8 cellular contexts compared by ENCODE assay signal in genomic region chr2:191678437-191679110, GRCh38. TPM values are rescaled to one million over a fixed set of nuclear protein-coding genes. Genes with fewer than 3 reads are reported as not detected.
A peak's percentile ranks its signal among the peaks of the same experiment; 100 is the strongest.
DNase-seq lines count a peak whose midpoint lies in the region; ATAC-seq and TF ChIP-seq lines count a peak whose summit lies in the region.

No MANE protein-coding gene starts in this region.

- H3K4me3 ChIP-seq in OCI-LY7 (ENCODE audit: low read depth, low read length, poor library complexity, severe bottlenecking) (peak overlapping the region; percentile 84), tibial nerve (peak overlapping the region; percentile 48 to 90 (median 74))

- 2 to 5% methylated on average over 40 of the region's 40 CpGs for WGBS in tibial nerve, 2 donors

- no peak for TF ChIP-seq POLR2A in tibial nerve (IDR thresholded peaks at IDR 0.05)

- H3K27me3 ChIP-seq in foreskin keratinocyte (no peaks in the 10 kb centered on the region), tibial nerve (no peaks in the 10 kb centered on the region)

- H3K36me3 ChIP-seq in OCI-LY7 (ENCODE audit: insufficient read depth, low read length), result peaks cover 30% of the 10 kb centered on the region
- peaks cover 0 to 12% (median 0%) of the 10 kb centered on the region in 3 donors for H3K36me3 ChIP-seq in tibial nerve

- peaks cover 5% of the 10 kb centered on the region; the same call in 1 of the 2 replicates for H4K20me1 ChIP-seq in OCI-LY7 (ENCODE audit: insufficient read depth, low read length)

- intact Hi-C loops in OCI-LY7 (cut with micrococcal nuclease; ENCODE audit: unreplicated experiment), result loop anchor here (2.0 to 5.0 kb wide), 4 partner anchors 62 to 1146 kb away; partner anchors contain the start of genes GLS, NAB1 and NEMP2

- peaks cover 37% of the 10 kb centered on the region; the same call in 1 of the 2 replicates for H3K79me2 ChIP-seq in OCI-LY7 (ENCODE audit: insufficient read depth, low read depth, low read length)

- H3K4me1 ChIP-seq in OCI-LY7 (ENCODE audit: insufficient read depth, low read length, poor library complexity, severe bottlenecking) (peaks cover 47% of the 10 kb centered on the region), foreskin keratinocyte (peaks cover 31% of the 10 kb centered on the region), tibial nerve (peaks cover 0 to 69% (median 16%) of the 10 kb centered on the region in 4 donors)

- CTCF ChIA-PET in OCI-LY7 (lab: Charles Lee; ENCODE audit: unreplicated experiment), result no interaction called here

- H3K9me3 ChIP-seq in OCI-LY7 (ENCODE audit: low read length) (peaks cover 6% of the 10 kb centered on the region; the same call in 1 of the 2 replicates), tibial nerve (no peaks in the 10 kb centered on the region)

- BruUV-seq in OCI-LY7 (replicated peaks; lab: Mats Ljungman, UMichigan), result TSS peak; percentile 86

- no peaks in the 10 kb centered on the region for H3K9me2 ChIP-seq in OCI-LY7 (ENCODE audit: insufficient read depth, low read length)

- peak overlapping the region; percentile 59 for H3K27ac ChIP-seq in OCI-LY7 (ENCODE audit: low read depth, low read length, poor library complexity, severe bottlenecking)
- H3K27ac ChIP-seq in foreskin keratinocyte, result peak overlapping the region; percentile 78
- H3K27ac ChIP-seq in tibial nerve, result peak overlapping the region; percentile 85 to 99 (median 95)

- DNase-seq in OCI-LY7 (ENCODE audit: low spot score) (peak; percentile 71), foreskin keratinocyte (peak in 1 of 2 donors; percentile 81), omental fat pad (ENCODE audit: low spot score) (no peak), tibial nerve (ENCODE audit: low spot score in 2 of 2) (peak; percentile 47 to 51), NCI-H2196 treated with DMSO at 0.1 percent for 48 hours (lab: John Stamatoyannopoulos, UW; ENCODE audit: unreplicated experiment) (no peak)
- peak; percentile 24 to 45 for DNase-seq in activated T-helper 1 cell treated with anti-CD3 and anti-CD28 coated beads, Interleukin-2, amount 50 U/mL, for 16 hours (ENCODE audit: low read depth in 1 of 2, low spot score in 1 of 2)

- peak overlapping the region; percentile 83 for H3K4me2 ChIP-seq in OCI-LY7 (ENCODE audit: low read length)

- ATAC-seq in GM18508 (IDR thresholded peaks at IDR 0.05; ENCODE audit: insufficient read depth, unreplicated experiment) (peak; percentile 0), HG02798 (IDR thresholded peaks at IDR 0.05; ENCODE audit: poor library complexity, unreplicated experiment) (peak; percentile 8), foreskin keratinocyte (peak; percentile 9), omental fat pad (ENCODE audit: low FRiP score) (peak; percentile 12)

- POLR2A ChIA-PET in OCI-LY7 (lab: Charles Lee), result interaction anchor here (0.6 to 5.0 kb wide), 9 partner anchors 10 to 798 kb away, joined by 3 to 54 read pairs (median 4); partner anchors contain the start of gene GLS

- H2AFZ ChIP-seq in OCI-LY7 (ENCODE audit: low read length), result peak overlapping the region; percentile 65

- no peak for TF ChIP-seq EP300 in tibial nerve (IDR thresholded peaks at IDR 0.05)

- TF ChIP-seq CTCF in OCI-LY7 (conservative IDR thresholded peaks at IDR 0.05; ENCODE audit: low read length) (no peak), foreskin keratinocyte (conservative IDR thresholded peaks at IDR 0.05) (no peak), omental fat pad (IDR thresholded peaks at IDR 0.05) (no peak), tibial nerve (IDR thresholded peaks at IDR 0.05) (no peak)

RNA-seq across cellular contexts. Expression of gene NABP1, which starts 0.6 kb away (rescaled TPM):
- total RNA-seq in OCI-LY7 (2014; rRNA removed; shearing (Covaris generic)), result 16.7 and 18.9 TPM in 2 replicates
- total RNA-seq in OCI-LY7 (2022) (36.0 and 42.5 TPM in 2 replicates), foreskin keratinocyte (31.3 and 36.6 TPM in 2 replicates), omental fat pad (100 to 1,000 TPM in 2 of 4 donors, 10 to 100 TPM in 2; 58.3 to 318 (median 104) TPM), tibial nerve (10 to 100 TPM; 11.4 to 26.6 (median 22.2) TPM)
- 12.4 and 16.8 TPM in 2 replicates for polyA plus RNA-seq in foreskin keratinocyte

Comparison
In these comparisons a context has a peak if more than half of its experiments do, and no peak if none do; other contexts are left out.
1. DNase-seq: peak in OCI-LY7 (single experiment), activated T-helper 1 cell treated with anti-CD3 and anti-CD28 coated beads, Interleukin-2, amount 50 U/mL, for 16 hours (2 of 2) and tibial nerve (2 of 2); none in omental fat pad (single experiment) and NCI-H2196 treated with DMSO at 0.1 percent for 48 hours (single experiment).
2. Peak in every context shown above with its lines, with median percentiles within 50 percentile points of each other: ATAC-seq and H3K27ac ChIP-seq.